Comparison of ENCODE assay signal across 8 cellular contexts in genomic region chr4:88054909-88055308, GRCh38. TPM values are rescaled to one million over a fixed set of nuclear protein-coding genes. Genes with fewer than 3 reads are reported as not detected.
DNase-seq lines count a peak whose midpoint lies in the region; ATAC-seq lines count a peak whose summit lies in the region.

No MANE protein-coding gene starts in this region.

- DNase-seq in NCI-H524 (lab: John Stamatoyannopoulos, UW) (peak; percentile 0 to 36), NCI-H524 treated with DMSO at 0.1 percent for 48 hours (lab: John Stamatoyannopoulos, UW) (no peak), HT1080 (ENCODE audit: low read depth) (peak; percentile 61), inferior parietal cortex (ENCODE audit: extremely low spot score) (peak; percentile 7), T-cell (no peak)
- no peak for DNase-seq in activated CD8-positive, alpha-beta T cell treated with anti-CD3 and anti-CD28 coated beads, Interleukin-2, amount 10 ng/mL, durations not matched to agents 7 days and 5 days

- ATAC-seq in activated CD8-positive, alpha-beta T cell treated with anti-CD3 and anti-CD28 coated beads, Interleukin-2, amount 10 ng/mL, durations not matched to agents 7 days and 5 days: peak; percentile 57
- ATAC-seq in GM21360 (IDR thresholded peaks at IDR 0.05; ENCODE audit: unreplicated experiment) (no peak), HG03457 (IDR thresholded peaks at IDR 0.05; ENCODE audit: unreplicated experiment) (no peak), T-cell (replicated peaks in 1 of 4) (no peak)

- H3K9me3 Mint-ChIP-seq in activated CD8-positive, alpha-beta T cell treated with anti-CD3 and anti-CD28 coated beads, Interleukin-2, amount 10 ng/mL, durations not matched to agents 7 days and 5 days (ENCODE audit: insufficient read depth): no peaks in the 10 kb centered on the region
- no peaks in the 10 kb centered on the region for H3K9me3 Mint-ChIP-seq in T-cell

- H3K27me3 Mint-ChIP-seq in activated CD8-positive, alpha-beta T cell treated with anti-CD3 and anti-CD28 coated beads, Interleukin-2, amount 10 ng/mL, durations not matched to agents 7 days and 5 days (ENCODE audit: low read depth): no peaks in the 10 kb centered on the region
- H3K27me3 Mint-ChIP-seq in T-cell: no peaks in the 10 kb centered on the region

- H3K4me1 Mint-ChIP-seq in activated CD8-positive, alpha-beta T cell treated with anti-CD3 and anti-CD28 coated beads, Interleukin-2, amount 10 ng/mL, durations not matched to agents 7 days and 5 days (ENCODE audit: low read depth): no peaks in the 10 kb centered on the region
- H3K4me1 Mint-ChIP-seq in T-cell: no peaks in the 10 kb centered on the region

- peaks cover 10% of the 10 kb centered on the region for H3K36me3 Mint-ChIP-seq in activated CD8-positive, alpha-beta T cell treated with anti-CD3 and anti-CD28 coated beads, Interleukin-2, amount 10 ng/mL, durations not matched to agents 7 days and 5 days (ENCODE audit: low read depth)
- peaks cover 18% of the 10 kb centered on the region for H3K36me3 Mint-ChIP-seq in T-cell

- H3K27ac Mint-ChIP-seq in activated CD8-positive, alpha-beta T cell treated with anti-CD3 and anti-CD28 coated beads, Interleukin-2, amount 10 ng/mL, durations not matched to agents 7 days and 5 days: no peak overlapping the region
- no peak overlapping the region for H3K27ac Mint-ChIP-seq in T-cell

- CTCF ChIA-PET in activated CD8-positive, alpha-beta T cell treated with anti-CD3 and anti-CD28 coated beads, Interleukin-2, amount 10 ng/mL, durations not matched to agents 7 days and 5 days (lab: Charles Lee): interaction anchor here (0.6 to 1.4 kb wide), 2 partner anchors 157 to 559 kb away, joined by 3 to 4 read pairs; no protein-coding TSS in a partner anchor
- CTCF ChIA-PET in T-cell (lab: Charles Lee): interaction anchor here in 1 of 2 donors (0.6 kb wide), 1 partner anchor 49 kb away, joined by 3 read pairs; no protein-coding TSS in a partner anchor

- no peak overlapping the region for H3K4me3 Mint-ChIP-seq in activated CD8-positive, alpha-beta T cell treated with anti-CD3 and anti-CD28 coated beads, Interleukin-2, amount 10 ng/mL, durations not matched to agents 7 days and 5 days
- no peak overlapping the region for H3K4me3 Mint-ChIP-seq in T-cell

- POLR2A ChIA-PET in activated CD8-positive, alpha-beta T cell treated with anti-CD3 and anti-CD28 coated beads, Interleukin-2, amount 10 ng/mL, durations not matched to agents 7 days and 5 days (lab: Charles Lee): no interaction called here
- POLR2A ChIA-PET in T-cell (lab: Charles Lee): no interaction called here

RNA-seq across cellular contexts. Expression of gene PKD2, which starts 47.5 kb away (rescaled TPM):
- 14.2 and 18.3 TPM in 2 replicates for total RNA-seq in HT1080 (2014; rRNA removed; shearing (Covaris generic))
- polyA plus RNA-seq in HT1080 (2015; cell fraction: cytosol; rRNA removed): 10.3 and 13.3 TPM in 2 replicates
- 25.2 and 28.2 TPM in 2 replicates for polyA plus RNA-seq in HT1080 (2015; cell fraction: nucleus; rRNA removed)
- 1 to 10 TPM; 7.4 to 7.7 TPM for total RNA-seq in activated CD8-positive, alpha-beta T cell treated with anti-CD3 and anti-CD28 coated beads, Interleukin-2, amount 10 ng/mL, durations not matched to agents 7 days and 5 days
- 10 to 100 TPM in 1 of 5 donors, 1 to 10 TPM in 4; 6.8 to 17.4 (median 7.5) TPM for total RNA-seq in T-cell

Comparison
In these comparisons a context has a peak if more than half of its experiments do, and no peak if none do; other contexts are left out.
1. DNase-seq: peak in NCI-H524 (2 of 2), HT1080 (single experiment) and inferior parietal cortex (single experiment); none in NCI-H524 treated with DMSO at 0.1 percent for 48 hours (single experiment), activated CD8-positive, alpha-beta T cell treated with anti-CD3 and anti-CD28 coated beads, Interleukin-2, amount 10 ng/mL, durations not matched to agents 7 days and 5 days (single experiment) and T-cell (0 of 34).